ENCODE assay signal across 16 cellular contexts in genomic region chr14:74963178-74963704, GRCh38. TPM values are rescaled to one million over a fixed set of nuclear protein-coding genes. Genes with fewer than 3 reads are reported as not detected.
DNase-seq lines count a peak whose midpoint lies in the region; ATAC-seq, FAIRE-seq and TF ChIP-seq lines count a peak whose summit lies in the region.
"Had no signal": no experiment of that assay in that cellular context is flagged by ENCODE, and none has a peak within 500 bp of the region (broad histone marks: within the 10 kb centered on the region; RNA-seq: fewer than 3 reads in every experiment).

No MANE protein-coding gene starts in this region.

- intact Hi-C loops in CD14-positive monocyte (cut with micrococcal nuclease) (no loop called here), GM12878 (cut with micrococcal nuclease; ENCODE audit: unreplicated experiment) (no loop called here), testis (cut with DNase I; ENCODE audit: low total_unique reads) (no loop called here)

- H3K9me3 Mint-ChIP-seq in CD14-positive monocyte, result no peaks in the 10 kb centered on the region
- no peaks in the 10 kb centered on the region for H3K9me3 Mint-ChIP-seq in activated CD4-positive, alpha-beta T cell treated with anti-CD3 and anti-CD28 coated beads, Interleukin-2, amount 10 ng/mL, durations not matched to agents 7 days and 5 days

- H3K36me3 ChIP-seq in GM12878 (ENCODE audit: control insufficient read depth in 2 of 2, insufficient read depth in 2 of 2, low read length in 1 of 2), result no peaks in the 10 kb centered on the region
- no peaks in the 10 kb centered on the region for H3K36me3 ChIP-seq in parathyroid adenoma (ENCODE audit: control insufficient read depth, insufficient read depth, low read length)
- no peaks in the 10 kb centered on the region for H3K36me3 ChIP-seq in testis (ENCODE audit: low read depth, missing control alignments)
- H3K36me3 ChIP-seq: ascending aorta, neutrophil, uterus had no signal

- no peak for TF ChIP-seq RAD21 in GM12878 (IDR thresholded peaks at IDR 0.05; ENCODE audit: insufficient read depth, low read depth, low read length)

- H3K9ac ChIP-seq in GM12878 (ENCODE audit: control insufficient read depth, insufficient read depth, low read length) (no peak overlapping the region; the same call in 1 of the 2 replicates), parathyroid adenoma (no peak overlapping the region)

- H3K4me2 ChIP-seq in GM12878 (ENCODE audit: control insufficient read depth, insufficient read depth) (peak overlapping the region; percentile 62), parathyroid adenoma (ENCODE audit: low read length) (no peak overlapping the region)

- DNase-seq in CD14-positive monocyte (ENCODE audit: low spot score), result no peak
- no peak for DNase-seq in HL-60 (ENCODE audit: low read depth in 1 of 2, low spot score in 1 of 2)
- no peak for DNase-seq in GM12878 (ENCODE audit: low read depth, low spot score)
- no peak for DNase-seq in hepatic stellate cell (ENCODE audit: low spot score)
- no peak for DNase-seq in activated CD4-positive, alpha-beta T cell treated with anti-CD3 and anti-CD28 coated beads, Interleukin-2, amount 10 ng/mL, durations not matched to agents 7 days and 5 days
- no peak for DNase-seq in testis
- DNase-seq: activated CD4-positive, alpha-beta T cell treated with anti-CD3 and anti-CD28 coated beads for 1 hour; activated CD8-positive, alpha-beta memory T cell treated with anti-CD3 and anti-CD28 coated beads, Interleukin-2, amount 50 U/mL, for 4 hours; NCI-H526 treated with DMSO at 0.1 percent for 48 hours; T-helper 9 cell; uterus had no signal

- BruUV-seq in GM12878 (replicated peaks; lab: Mats Ljungman, UMichigan), result no TSS peak

- H3K4me3 Mint-ChIP-seq in CD14-positive monocyte, result no peak overlapping the region
- H3K4me3 Mint-ChIP-seq in activated CD4-positive, alpha-beta T cell treated with anti-CD3 and anti-CD28 coated beads, Interleukin-2, amount 10 ng/mL, durations not matched to agents 7 days and 5 days, result no peak overlapping the region

- no peaks in the 10 kb centered on the region for H3K9me3 ChIP-seq in GM12878 (replicated peaks; ENCODE audit: control insufficient read depth, insufficient read depth, low read length)
- H3K9me3 ChIP-seq in parathyroid adenoma (ENCODE audit: control insufficient read depth, low read length), result no peaks in the 10 kb centered on the region
- H3K9me3 ChIP-seq in testis, result no peaks in the 10 kb centered on the region
- H3K9me3 ChIP-seq: ascending aorta, neutrophil, uterus had no signal

- in situ Hi-C loops in GM12878 (cut with MboI), result no loop called here

- no peak for TF ChIP-seq CTCF in CD14-positive monocyte (IDR thresholded peaks at IDR 0.05)
- TF ChIP-seq CTCF in HL-60 (IDR thresholded peaks at IDR 0.05; ENCODE audit: insufficient read depth, low read length), result no peak
- TF ChIP-seq CTCF in GM12878 (IDR thresholded peaks at IDR 0.05 in 2 of 3, conservative IDR thresholded peaks at IDR 0.05 in 1 of 3; ENCODE audit: control insufficient read depth in 2 of 3, extremely low read depth in 1 of 3, insufficient read depth in 1 of 3, low read depth in 3 of 3, low read length in 3 of 3), result no peak
- TF ChIP-seq CTCF in parathyroid adenoma (IDR thresholded peaks at IDR 0.05), result no peak
- no peak for TF ChIP-seq CTCF in testis (IDR thresholded peaks at IDR 0.05)

- ATAC-seq in GM12878 (peak; percentile 60), HG02571 (IDR thresholded peaks at IDR 0.05; ENCODE audit: unreplicated experiment) (no peak)

- H3K4me1 ChIP-seq in GM12878 (ENCODE audit: control insufficient read depth, insufficient read depth, low read length), result peaks cover 14% of the 10 kb centered on the region
- H3K4me1 ChIP-seq in parathyroid adenoma, result peaks cover 21% of the 10 kb centered on the region
- no peaks in the 10 kb centered on the region for H3K4me1 ChIP-seq in testis
- H3K4me1 ChIP-seq: ascending aorta, uterus had no signal

- H3K79me2 ChIP-seq in GM12878 (ENCODE audit: control insufficient read depth, insufficient read depth, low read length) (no peaks in the 10 kb centered on the region), parathyroid adenoma (no peaks in the 10 kb centered on the region)

- TF ChIP-seq EP300 in GM12878 (IDR thresholded peaks at IDR 0.05; ENCODE audit: borderline replicate concordance in 1 of 2, control insufficient read depth in 1 of 2, low read depth in 2 of 2, low read length in 2 of 2), result no peak

- POLR2A ChIA-PET in GM12878 (lab: Charles Lee), result interaction anchor here (0.6 to 1.2 kb wide), 4 partner anchors 16 to 449 kb away, joined by 3 to 4 read pairs (median 3); partner anchors contain the start of gene EIF2B2
- POLR2A ChIA-PET in activated CD4-positive, alpha-beta T cell treated with anti-CD3 and anti-CD28 coated beads, Interleukin-2, amount 10 ng/mL, durations not matched to agents 7 days and 5 days (lab: Charles Lee), result no interaction called here

- SMC1A ChIA-PET in GM12878 (lab: Charles Lee; ENCODE audit: uncharacterized antibody, unreplicated experiment), result interaction anchor here (0.9 to 1.4 kb wide), 3 partner anchors 9 to 107 kb away, joined by 3 to 4 read pairs (median 4); no protein-coding TSS in a partner anchor

- no peaks in the 10 kb centered on the region for H4K20me1 ChIP-seq in GM12878 (ENCODE audit: control insufficient read depth, insufficient read depth)

- H3K4me3 ChIP-seq in HL-60 (replicated peaks; ENCODE audit: insufficient read depth, low read length), result no peak overlapping the region
- no peak overlapping the region for H3K4me3 ChIP-seq in GM12878
- no peak overlapping the region for H3K4me3 ChIP-seq in parathyroid adenoma (ENCODE audit: low read depth, low read length)
- no peak overlapping the region for H3K4me3 ChIP-seq in testis
- H3K4me3 ChIP-seq: ascending aorta, uterus had no signal

- H3K27ac Mint-ChIP-seq in CD14-positive monocyte, result peak overlapping the region in 6 of 7 donors; percentile 30 to 94 (median 90)
- no peak overlapping the region for H3K27ac Mint-ChIP-seq in activated CD4-positive, alpha-beta T cell treated with anti-CD3 and anti-CD28 coated beads, Interleukin-2, amount 10 ng/mL, durations not matched to agents 7 days and 5 days

- H2AFZ ChIP-seq in GM12878 (ENCODE audit: control insufficient read depth, low read depth, low read length), result peak overlapping the region; percentile 86
- peak overlapping the region; percentile 88 for H2AFZ ChIP-seq in parathyroid adenoma

- WGBS in GM12878 (ENCODE audit: insufficient coverage, insufficient replicate concordance, low lambda C conversion rate, missing lambda C conversion rate), result 32% methylated on average over 12 of the region's 12 CpGs
- 71 to 77% methylated on average over 10 to 12 of the region's 12 CpGs for WGBS in testis, 2 donors

- TF ChIP-seq POLR2A in GM12878 (IDR thresholded peaks at IDR 0.05; ENCODE audit: low read depth, low read length), result no peak
- TF ChIP-seq POLR2A in testis (IDR thresholded peaks at IDR 0.05), result no peak

- no peak for FAIRE-seq in GM12878 (lab: Jason Lieb, UNC)
- FAIRE-seq: endometrium had no signal

- RAD21 ChIA-PET in GM12878 (lab: Charles Lee; ENCODE audit: unreplicated experiment), result interaction anchor here (1.9 kb wide), 1 partner anchor 125 kb away, joined by 12 read pairs; no protein-coding TSS in a partner anchor

- H3K27me3 Mint-ChIP-seq in CD14-positive monocyte (ENCODE audit: low read depth in 3 of 3), result peaks cover 2 to 8% (median 4%) of the 10 kb centered on the region in 3 donors
- peaks cover 5% of the 10 kb centered on the region for H3K27me3 Mint-ChIP-seq in activated CD4-positive, alpha-beta T cell treated with anti-CD3 and anti-CD28 coated beads, Interleukin-2, amount 10 ng/mL, durations not matched to agents 7 days and 5 days

- H3K27ac ChIP-seq in HL-60 (replicated peaks), result peak overlapping the region; percentile 76; the same call in 1 of the 2 replicates
- H3K27ac ChIP-seq in GM12878 (ENCODE audit: control insufficient read depth, insufficient read depth), result no peak overlapping the region
- H3K27ac ChIP-seq in parathyroid adenoma, result peak overlapping the region; percentile 79
- no peak overlapping the region for H3K27ac ChIP-seq in testis
- H3K27ac ChIP-seq: ascending aorta, uterus had no signal

- CTCF ChIA-PET in GM12878 (lab: Yijun Ruan, JAX), result interaction anchor here (0.6 to 8.6 kb wide), 6 partner anchors 17 to 125 kb away, joined by 3 to 61 read pairs (median 4); no protein-coding TSS in a partner anchor
- CTCF ChIA-PET in activated CD4-positive, alpha-beta T cell treated with anti-CD3 and anti-CD28 coated beads, Interleukin-2, amount 10 ng/mL, durations not matched to agents 7 days and 5 days (lab: Charles Lee), result interaction anchor here (0.5 to 1.7 kb wide), 2 partner anchors 17 to 55 kb away, joined by 3 to 4 read pairs; no protein-coding TSS in a partner anchor

- peaks cover 31% of the 10 kb centered on the region for H3K4me1 Mint-ChIP-seq in CD14-positive monocyte
- H3K4me1 Mint-ChIP-seq in activated CD4-positive, alpha-beta T cell treated with anti-CD3 and anti-CD28 coated beads, Interleukin-2, amount 10 ng/mL, durations not matched to agents 7 days and 5 days, result no peaks in the 10 kb centered on the region

- peaks cover 0 to 4% of the 10 kb centered on the region in 2 donors for H3K36me3 Mint-ChIP-seq in CD14-positive monocyte
- no peaks in the 10 kb centered on the region for H3K36me3 Mint-ChIP-seq in activated CD4-positive, alpha-beta T cell treated with anti-CD3 and anti-CD28 coated beads, Interleukin-2, amount 10 ng/mL, durations not matched to agents 7 days and 5 days (ENCODE audit: low read depth)

- no peaks in the 10 kb centered on the region for H3K27me3 ChIP-seq in HL-60 (ENCODE audit: insufficient read depth, poor library complexity, severe bottlenecking)
- H3K27me3 ChIP-seq in GM12878 (replicated peaks in 1 of 2; ENCODE audit: control insufficient read depth in 2 of 2, insufficient read depth in 2 of 2, low read length in 1 of 2), result no peaks in the 10 kb centered on the region
- H3K27me3 ChIP-seq in parathyroid adenoma (ENCODE audit: control insufficient read depth, insufficient read depth, low read length), result no peaks in the 10 kb centered on the region
- H3K27me3 ChIP-seq in testis, result no peaks in the 10 kb centered on the region
- H3K27me3 ChIP-seq: ascending aorta, neutrophil, uterus had no signal

RNA-seq across cellular contexts. Expression of gene PGF, which starts 7.8 kb away (rescaled TPM):
- polyA plus RNA-seq in CD14-positive monocyte (not detected), GM12878 (2011; rRNA removed) (2.4 and 5.5 TPM in 2 replicates), GM12878 (2014; fragmentation: Illumina TruSeq; extraction: Trizol) (0.27 and 0.32 TPM in 2 replicates), GM12878 (2014; fragmentation: Nextera tagmentation; extraction: Ambion mirVana) (under 1 TPM; 0.11 to 0.16 TPM), GM12878 (2014; rRNA removed) (0.46 and 0.66 TPM in 2 replicates), GM12878 (2016; fragmentation: Nextera tagmentation; extraction: Ambion mirVana) (1 to 10 TPM; 3.5 to 4.2 TPM), testis (ENCODE audit: insufficient read depth, low read depth, low replicate concordance) (5.4 TPM)
- 13.5 and 14.0 TPM in 2 replicates for total RNA-seq in GM12878 (2013; cell fraction: nucleolus; rRNA removed)
- total RNA-seq in GM12878 (2014; rRNA removed) (0.76 and 0.79 TPM in 2 replicates), GM12878 (2014; rRNA removed; fragmentation: Illumina TruSeq; extraction: Trizol) (0.40 and 0.46 TPM in 2 replicates), GM12878 (2021) (1.0 and 1.1 TPM in 2 replicates), testis (10 to 100 TPM in 1 of 2 donors, 1 to 10 TPM in 1; 6.5 to 11.5 TPM)
- 1.0 TPM for polyA plus RNA-seq in GM12878 (2011; ENCODE audit: low read depth)
- polyA plus RNA-seq in GM12878 (2011; cell fraction: cytosol; rRNA removed), result 4.5 and 4.9 TPM in 2 replicates
- 7.8 and 12.6 TPM in 2 replicates for polyA plus RNA-seq in GM12878 (2011; cell fraction: nucleus; rRNA removed)
- polyA plus RNA-seq in GM12878 (2012), result 2.0 and 2.9 TPM in 2 replicates
- polyA minus RNA-seq in GM12878 (2011; rRNA and poly(A)+ RNA removed), result 3.4 and 6.9 TPM in 2 replicates
- polyA minus RNA-seq in GM12878 (2011; cell fraction: cytosol; rRNA and poly(A)+ RNA removed), result 1.4 and 3.5 TPM in 2 replicates
- polyA minus RNA-seq in GM12878 (2011; cell fraction: nucleus; rRNA and poly(A)+ RNA removed), result 8.7 and 9.3 TPM in 2 replicates
- total RNA-seq in activated CD4-positive, alpha-beta T cell treated with anti-CD3 and anti-CD28 coated beads, Interleukin-2, amount 10 ng/mL, durations not matched to agents 7 days and 5 days, result under 1 TPM; 0.12 to 0.15 TPM

RNA-seq across cellular contexts. Expression of gene EIF2B2, which starts 39.5 kb away (rescaled TPM):
- 10 to 100 TPM; 20.8 to 26.3 TPM for polyA plus RNA-seq in CD14-positive monocyte
- total RNA-seq in GM12878 (2013; cell fraction: nucleolus; rRNA removed), result 35.5 and 38.2 TPM in 2 replicates
- total RNA-seq in GM12878 (2014; rRNA removed), result 54.4 and 68.7 TPM in 2 replicates
- total RNA-seq in GM12878 (2014; rRNA removed; fragmentation: Illumina TruSeq; extraction: Trizol), result 36.9 and 39.6 TPM in 2 replicates
- total RNA-seq in GM12878 (2021), result 52.5 and 58.6 TPM in 2 replicates
- 32.2 TPM for polyA plus RNA-seq in GM12878 (2011; ENCODE audit: low read depth)
- polyA plus RNA-seq in GM12878 (2011; rRNA removed), result 125 and 168 TPM in 2 replicates
- 150 and 158 TPM in 2 replicates for polyA plus RNA-seq in GM12878 (2011; cell fraction: cytosol; rRNA removed)
- 84.4 and 109 TPM in 2 replicates for polyA plus RNA-seq in GM12878 (2011; cell fraction: nucleus; rRNA removed)
- polyA plus RNA-seq in GM12878 (2012), result 37.3 and 38.7 TPM in 2 replicates
- polyA plus RNA-seq in GM12878 (2014; fragmentation: Illumina TruSeq; extraction: Trizol), result 72.5 and 78.8 TPM in 2 replicates
- polyA plus RNA-seq in GM12878 (2014; fragmentation: Nextera tagmentation; extraction: Ambion mirVana), result 10 to 100 TPM; 17.4 to 32.3 TPM
- polyA plus RNA-seq in GM12878 (2014; rRNA removed), result 72.2 and 91.4 TPM in 2 replicates
- polyA plus RNA-seq in GM12878 (2016; fragmentation: Nextera tagmentation; extraction: Ambion mirVana), result 10 to 100 TPM; 85.8 to 94.4 TPM
- polyA minus RNA-seq in GM12878 (2011; rRNA and poly(A)+ RNA removed), result 89.6 and 107 TPM in 2 replicates
- polyA minus RNA-seq in GM12878 (2011; cell fraction: cytosol; rRNA and poly(A)+ RNA removed), result 23.5 and 25.8 TPM in 2 replicates
- 25.3 and 53.3 TPM in 2 replicates for polyA minus RNA-seq in GM12878 (2011; cell fraction: nucleus; rRNA and poly(A)+ RNA removed)
- total RNA-seq in activated CD4-positive, alpha-beta T cell treated with anti-CD3 and anti-CD28 coated beads, Interleukin-2, amount 10 ng/mL, durations not matched to agents 7 days and 5 days, result 10 to 100 TPM; 53.0 to 58.1 TPM
- 10 to 100 TPM; 39.4 to 40.4 TPM for total RNA-seq in testis
- polyA plus RNA-seq in testis (ENCODE audit: insufficient read depth, low read depth, low replicate concordance), result 124 TPM

RNA-seq across cellular contexts. Expression of gene RPS6KL1, which starts 40.2 kb away (rescaled TPM):
- polyA plus RNA-seq in CD14-positive monocyte, result not detected
- 0.37 and 0.96 TPM in 2 replicates for total RNA-seq in GM12878 (2013; cell fraction: nucleolus; rRNA removed)
- 3.5 and 4.7 TPM in 2 replicates for total RNA-seq in GM12878 (2014; rRNA removed)
- 1.9 and 2.1 TPM in 2 replicates for total RNA-seq in GM12878 (2014; rRNA removed; fragmentation: Illumina TruSeq; extraction: Trizol)
- 2.8 and 4.2 TPM in 2 replicates for total RNA-seq in GM12878 (2021)
- 0.85 TPM for polyA plus RNA-seq in GM12878 (2011; ENCODE audit: low read depth)
- 0.04 and 0.14 TPM in 2 replicates for polyA plus RNA-seq in GM12878 (2011; rRNA removed)
- 0.07 and 0.08 TPM in 2 replicates for polyA plus RNA-seq in GM12878 (2011; cell fraction: cytosol; rRNA removed)
- polyA plus RNA-seq in GM12878 (2011; cell fraction: nucleus; rRNA removed), result 0.22 and 0.31 TPM in 2 replicates
- 2.6 and 2.9 TPM in 2 replicates for polyA plus RNA-seq in GM12878 (2012)
- polyA plus RNA-seq in GM12878 (2014; fragmentation: Illumina TruSeq; extraction: Trizol), result 0.54 and 2.1 TPM in 2 replicates
- polyA plus RNA-seq in GM12878 (2014; fragmentation: Nextera tagmentation; extraction: Ambion mirVana), result under 1 TPM; 0.23 to 0.73 TPM
- polyA plus RNA-seq in GM12878 (2014; rRNA removed), result 3.4 and 4.2 TPM in 2 replicates
- polyA plus RNA-seq in GM12878 (2016; fragmentation: Nextera tagmentation; extraction: Ambion mirVana), result 1 to 10 TPM; 1.3 to 2.0 TPM
- polyA minus RNA-seq in GM12878 (2011; rRNA and poly(A)+ RNA removed), result 0.05 TPM in 1 of 2 replicates, not detected in the other
- not detected in 2 replicates for polyA minus RNA-seq in GM12878 (2011; cell fraction: cytosol; rRNA and poly(A)+ RNA removed)
- 0.29 TPM in 1 of 2 replicates, not detected in the other for polyA minus RNA-seq in GM12878 (2011; cell fraction: nucleus; rRNA and poly(A)+ RNA removed)
- total RNA-seq in activated CD4-positive, alpha-beta T cell treated with anti-CD3 and anti-CD28 coated beads, Interleukin-2, amount 10 ng/mL, durations not matched to agents 7 days and 5 days, result 1 to 10 TPM; 4.5 to 4.6 TPM
- 10 to 100 TPM; 22.5 to 22.9 TPM for total RNA-seq in testis
- polyA plus RNA-seq in testis (ENCODE audit: insufficient read depth, low read depth, low replicate concordance), result 41.8 TPM

Comparison
In these comparisons a context has a peak if more than half of its experiments do, and no peak if none do; other contexts are left out.
1. H3K27ac ChIP-seq: peak in HL-60 (single experiment) and parathyroid adenoma (single experiment); none in GM12878 (single experiment) and testis (0 of 2).
2. RNA of gene RPS6KL1, which starts 40.2 kb away (total RNA-seq): 22.5 to 22.9 TPM in testis; 4.5 to 4.6 TPM in activated CD4-positive, alpha-beta T cell treated with anti-CD3 and anti-CD28 coated beads, Interleukin-2, amount 10 ng/mL, durations not matched to agents 7 days and 5 days and 0.37 to 4.7 TPM in GM12878; every median in the first group is over 4 times any median in the second.